1 cellular context compared by ENCODE assay signal in genomic region chr2:129888896-129889295, GRCh38.
TF ChIP-seq lines count a peak whose summit lies in the region.

No MANE protein-coding gene starts in this region.

TF ChIP-seq in HepG2, 621 proteins besides CTCF, POLR2A, EP300 and RAD21 (continued from another document):
- TF ChIP-seq DMTF1 (CRISPR knock-in tag; IDR thresholded peaks at IDR 0.05) (no peak), SSRP1 (CRISPR knock-in tag; IDR thresholded peaks at IDR 0.05) (no peak), ZSCAN21 (CRISPR knock-in tag; IDR thresholded peaks at IDR 0.05; ENCODE audit: borderline replicate concordance) (no peak), ZNF318 (CRISPR knock-in tag; IDR thresholded peaks at IDR 0.05) (no peak), FOXO4 (CRISPR knock-in tag; conservative IDR thresholded peaks at IDR 0.05) (no peak), ZEB1 (IDR thresholded peaks at IDR 0.05; ENCODE audit: insufficient replicate concordance, low read depth) (no peak), ZBTB14 (CRISPR knock-in tag; IDR thresholded peaks at IDR 0.05) (no peak)
